ENCODE assay signal across 11 cellular contexts in genomic region chr9:89277454-89277853, GRCh38. TPM values are rescaled to one million over a fixed set of nuclear protein-coding genes. Genes with fewer than 3 reads are reported as not detected.
DNase-seq lines count a peak whose midpoint lies in the region; ATAC-seq, FAIRE-seq and TF ChIP-seq lines count a peak whose summit lies in the region.
"Had no signal": no experiment of that assay in that cellular context is flagged by ENCODE, and none has a peak within 500 bp of the region (broad histone marks: within the 10 kb centered on the region; RNA-seq: fewer than 3 reads in every experiment).

No MANE protein-coding gene starts in this region.

- H4K20me1 ChIP-seq in KMS-11 (ENCODE audit: insufficient read depth) (no peaks in the 10 kb centered on the region), astrocyte (ENCODE audit: insufficient read depth, low read length) (no peaks in the 10 kb centered on the region)

- H4K91ac ChIP-seq in mesenchymal stem cell (ENCODE audit: low read length), result no peak overlapping the region

- H2BK120ac ChIP-seq in mesenchymal stem cell (ENCODE audit: low read depth, low read length), result no peak overlapping the region

- no peaks in the 10 kb centered on the region for H3K79me2 ChIP-seq in KMS-11 (ENCODE audit: insufficient read depth, low read depth)
- H3K79me2 ChIP-seq in astrocyte (ENCODE audit: insufficient read depth, low read length), result no peaks in the 10 kb centered on the region

- H3K9ac ChIP-seq in KMS-11, result no peak overlapping the region
- no peak overlapping the region for H3K9ac ChIP-seq in astrocyte (ENCODE audit: low read length)
- H3K9ac ChIP-seq in mesenchymal stem cell (ENCODE audit: low read length), result no peak overlapping the region

- H4K8ac ChIP-seq in mesenchymal stem cell (ENCODE audit: low read length), result no peak overlapping the region

- H3K4me1 ChIP-seq in KMS-11 (ENCODE audit: low read depth, poor library complexity, severe bottlenecking), result peaks cover 26% of the 10 kb centered on the region
- peaks cover 4% of the 10 kb centered on the region for H3K4me1 ChIP-seq in astrocyte (ENCODE audit: insufficient read depth, low read length)
- H3K4me1 ChIP-seq in mesenchymal stem cell (ENCODE audit: control insufficient read depth, insufficient read depth, low read depth, low read length), result no peaks in the 10 kb centered on the region
- H3K4me1 ChIP-seq: body of pancreas had no signal

- H3K27me3 ChIP-seq in KMS-11 (ENCODE audit: insufficient read depth, low read depth) (no peaks in the 10 kb centered on the region), astrocyte (ENCODE audit: insufficient read depth, low read length) (no peaks in the 10 kb centered on the region), mesenchymal stem cell (ENCODE audit: control insufficient read depth in 1 of 2, insufficient read depth in 1 of 2, low read length in 2 of 2) (no peaks in the 10 kb centered on the region)
- H3K27me3 ChIP-seq: body of pancreas had no signal

- H3K4me1 Mint-ChIP-seq in astrocyte (ENCODE audit: low read depth, unreplicated experiment), result peaks cover 3% of the 10 kb centered on the region

- no peak overlapping the region for H3K4me3 Mint-ChIP-seq in astrocyte (ENCODE audit: unreplicated experiment)

- H3K36me3 Mint-ChIP-seq in astrocyte (ENCODE audit: low read depth, unreplicated experiment), result peaks cover 5% of the 10 kb centered on the region

- DNase-seq in GM18507 (ENCODE audit: extremely low spot score, insufficient read length, low read depth) (no peak), astrocyte (ENCODE audit: low read depth) (peak; percentile 9), mesenchymal stem cell (peak; percentile 62), NCI-H510A treated with DMSO at 0.1 percent for 48 hours (lab: John Stamatoyannopoulos, UW) (no peak), SHP77 (lab: John Stamatoyannopoulos, UW) (no peak)
- DNase-seq: body of pancreas, Karpas-422, left cardiac atrium, NCI-H510A had no signal

- no peak overlapping the region for H3K27ac ChIP-seq in KMS-11
- no peak overlapping the region for H3K27ac ChIP-seq in astrocyte (ENCODE audit: low read depth, low read length)
- H3K27ac ChIP-seq in mesenchymal stem cell (ENCODE audit: low read length, poor library complexity, severe bottlenecking), result no peak overlapping the region
- H3K27ac ChIP-seq: body of pancreas had no signal

- H2AFZ ChIP-seq in KMS-11 (ENCODE audit: low read depth) (no peak overlapping the region), astrocyte (ENCODE audit: low read depth, low read length) (no peak overlapping the region), mesenchymal stem cell (ENCODE audit: low read depth, low read length) (no peak overlapping the region)

- H3K18ac ChIP-seq in mesenchymal stem cell (ENCODE audit: low read depth in 1 of 2, low read length in 2 of 2), result no peak overlapping the region

- H3K27me3 Mint-ChIP-seq in astrocyte (ENCODE audit: low read depth, unreplicated experiment), result peaks cover 3% of the 10 kb centered on the region

- H3K23ac ChIP-seq in mesenchymal stem cell (ENCODE audit: low read length in 2 of 2), result no peak overlapping the region

- peaks cover 30% of the 10 kb centered on the region for H3K9me3 Mint-ChIP-seq in astrocyte (ENCODE audit: unreplicated experiment)

- H2BK5ac ChIP-seq in mesenchymal stem cell (ENCODE audit: low read depth, low read length, poor library complexity, severe bottlenecking), result no peak overlapping the region

- no peak overlapping the region for H3K27ac Mint-ChIP-seq in astrocyte (ENCODE audit: unreplicated experiment)

- ATAC-seq in HG02642 (IDR thresholded peaks at IDR 0.05; ENCODE audit: poor library complexity, unreplicated experiment), result no peak
- ATAC-seq: body of pancreas had no signal

- H3K4me3 ChIP-seq in KMS-11 (IDR thresholded peaks at IDR 0.05; ENCODE audit: insufficient read depth, low read depth, low read length) (no peak overlapping the region), astrocyte (ENCODE audit: insufficient read depth, low read depth, low read length) (no peak overlapping the region), mesenchymal stem cell (ENCODE audit: insufficient read depth in 1 of 2, low read depth in 1 of 2, low read length in 2 of 2) (no peak overlapping the region)
- H3K4me3 ChIP-seq: body of pancreas had no signal

- H3K36me3 ChIP-seq in KMS-11 (ENCODE audit: insufficient read depth), result no peaks in the 10 kb centered on the region
- H3K36me3 ChIP-seq in astrocyte (ENCODE audit: insufficient read depth, low read length), result no peaks in the 10 kb centered on the region
- H3K36me3 ChIP-seq in mesenchymal stem cell (ENCODE audit: control insufficient read depth in 1 of 2, insufficient read depth in 2 of 2, low read depth in 1 of 2, low read length in 2 of 2), result no peaks in the 10 kb centered on the region

- TF ChIP-seq CTCF in KMS-11 (conservative IDR thresholded peaks at IDR 0.05; ENCODE audit: low read depth, low read length) (no peak), astrocyte (IDR thresholded peaks at IDR 0.05; ENCODE audit: insufficient read depth, low read depth, low read length) (no peak)

- H3K4ac ChIP-seq in mesenchymal stem cell (ENCODE audit: low read depth in 1 of 2, low read length in 2 of 2), result no peak overlapping the region

- H3K9me3 ChIP-seq in astrocyte (ENCODE audit: insufficient read depth, low read depth, low read length) (no peaks in the 10 kb centered on the region), mesenchymal stem cell (ENCODE audit: control insufficient read depth, low read length) (peaks cover 31% of the 10 kb centered on the region)

- H2BK15ac ChIP-seq in mesenchymal stem cell (ENCODE audit: low read depth, poor library complexity, severe bottlenecking), result no peak overlapping the region

- H3K4me2 ChIP-seq in KMS-11, result peak overlapping the region; percentile 18; the same call in 1 of the 2 replicates
- H3K4me2 ChIP-seq in astrocyte (ENCODE audit: low read length), result no peak overlapping the region
- H3K4me2 ChIP-seq in mesenchymal stem cell (ENCODE audit: low read length, poor library complexity, severe bottlenecking), result no peak overlapping the region

- no peak overlapping the region for H2BK12ac ChIP-seq in mesenchymal stem cell (ENCODE audit: low read length in 2 of 2)

- H2AK5ac ChIP-seq in mesenchymal stem cell (ENCODE audit: low read length, severe bottlenecking), result no peak overlapping the region

- FAIRE-seq in GM18507 (lab: Jason Lieb, UNC), result peak; percentile 72
- no peak for FAIRE-seq in astrocyte (lab: Jason Lieb, UNC)

- no peaks in the 10 kb centered on the region for H3K79me1 ChIP-seq in mesenchymal stem cell (replicated peaks; ENCODE audit: low read length, poor library complexity, severe bottlenecking)

- no peak overlapping the region for H3K14ac ChIP-seq in mesenchymal stem cell (ENCODE audit: low read length in 2 of 2)

RNA-seq across cellular contexts. Expression of gene CKS2, which starts 33.5 kb away (rescaled TPM):
- 47.0 and 69.9 TPM in 2 replicates for total RNA-seq in astrocyte
- 74.4 TPM for polyA plus RNA-seq in mesenchymal stem cell (2013, experiment 1 of 2)
- 72.6 TPM for polyA plus RNA-seq in mesenchymal stem cell (2013, experiment 2 of 2)

RNA-seq across cellular contexts. Expression of gene SECISBP2, which starts 40.8 kb away (rescaled TPM):
- total RNA-seq in astrocyte, result 17.8 and 19.0 TPM in 2 replicates
- 20.4 TPM for polyA plus RNA-seq in mesenchymal stem cell (2013, experiment 1 of 2)
- polyA plus RNA-seq in mesenchymal stem cell (2013, experiment 2 of 2), result 18.6 TPM

Comparison
In these comparisons a context has a peak if more than half of its experiments do, and no peak if none do; other contexts are left out.
1. DNase-seq: peak in astrocyte (single experiment) and mesenchymal stem cell (single experiment); none in GM18507 (single experiment), NCI-H510A treated with DMSO at 0.1 percent for 48 hours (single experiment) and SHP77 (0 of 2).